In genomic region chr15:101162701-101163483, GRCh38 we compare ENCODE assay signal across 15 cellular contexts.
DNase-seq lines count a peak whose midpoint lies in the region; ATAC-seq and TF ChIP-seq lines count a peak whose summit lies in the region.
"Had no signal": no experiment of that assay in that cellular context is flagged by ENCODE, and none has a peak within 500 bp of the region (broad histone marks: within the 10 kb centered on the region; RNA-seq: fewer than 3 reads in every experiment).

No MANE protein-coding gene starts in this region.

- H3K27ac ChIP-seq in osteoblast (ENCODE audit: low read depth, low read length): no peak overlapping the region
- H3K27ac ChIP-seq: ovary, SJSA1, WERI-Rb-1 had no signal

- intact Hi-C loops in Right ventricle myocardium superior (cut with DNase I): no loop called here
- intact Hi-C loops in mucosa of descending colon (cut with DNase I, micrococcal nuclease): no loop called here

- H3K4me1 ChIP-seq in osteoblast (ENCODE audit: insufficient read depth, low read length) (peaks cover 19% of the 10 kb centered on the region), mucosa of descending colon (ENCODE audit: low read depth) (peaks cover 6% of the 10 kb centered on the region)

- H3K27me3 ChIP-seq in osteoblast (ENCODE audit: insufficient read depth, low read length): no peaks in the 10 kb centered on the region
- H3K27me3 ChIP-seq: ovary, SJSA1 had no signal

- H3K9me3 ChIP-seq in osteoblast (ENCODE audit: low read depth, low read length) (peaks cover 13% of the 10 kb centered on the region), mucosa of descending colon (peaks cover 31% of the 10 kb centered on the region)

- no peaks in the 10 kb centered on the region for H4K20me1 ChIP-seq in osteoblast (ENCODE audit: insufficient read depth, low read length)

- H3K36me3 ChIP-seq in osteoblast (ENCODE audit: insufficient read depth, low read length) (no peaks in the 10 kb centered on the region), mucosa of descending colon (ENCODE audit: low read depth) (no peaks in the 10 kb centered on the region)
- H3K36me3 ChIP-seq: ovary, SJSA1, WERI-Rb-1 had no signal

- H3K4me2 ChIP-seq in osteoblast (ENCODE audit: insufficient read depth, low read length): no peak overlapping the region

- ATAC-seq in Right ventricle myocardium superior (ENCODE audit: poor library complexity): peak; percentile 92
- ATAC-seq in mucosa of descending colon: no peak
- ATAC-seq: effector memory CD8-positive, alpha-beta T cell had no signal

- H3K79me2 ChIP-seq in osteoblast (ENCODE audit: insufficient read depth, low read length): no peaks in the 10 kb centered on the region

- no peak overlapping the region for H3K4me3 ChIP-seq in osteoblast (ENCODE audit: insufficient read depth, low read length)
- H3K4me3 ChIP-seq in mucosa of descending colon: no peak overlapping the region
- H3K4me3 ChIP-seq: ovary, SJSA1 had no signal

- TF ChIP-seq CTCF in osteoblast (IDR thresholded peaks at IDR 0.05; ENCODE audit: extremely low read depth, low read depth, low read length): no peak
- no peak for TF ChIP-seq CTCF in mucosa of descending colon (IDR thresholded peaks at IDR 0.05)

- POLR2A ChIA-PET in HEK293T (lab: Yijun Ruan, JAX): no interaction called here

- CTCF ChIA-PET in HEK293T (lab: Yijun Ruan, JAX): no interaction called here

- DNase-seq in DMS 273 (lab: John Stamatoyannopoulos, UW; ENCODE audit: unreplicated experiment): peak; percentile 86
- DNase-seq in NCI-H524 treated with DMSO at 0.1 percent for 48 hours (lab: John Stamatoyannopoulos, UW): peak; percentile 68
- peak; percentile 90 for DNase-seq in Right ventricle myocardium superior
- DNase-seq in osteoblast (ENCODE audit: insufficient read length, low spot score, missing footprints): peak; percentile 55
- no peak for DNase-seq in activated T-cell treated with anti-CD3 and anti-CD28 coated beads for 4 hours
- DNase-seq in stimulated activated CD4-positive, alpha-beta T cell treated with anti-CD3 and anti-CD28 coated beads, Interleukin-2, amount 100 ng/mL, for 48 hours: no peak
- no peak for DNase-seq in mucosa of descending colon
- DNase-seq in HEK293T (ENCODE audit: extremely low spot score): no peak
- DNase-seq: activated CD8-positive, alpha-beta memory T cell treated with anti-CD3 and anti-CD28 coated beads, Interleukin-2, amount 50 U/mL, for 4 hours; effector memory CD8-positive, alpha-beta T cell; Karpas-422; stimulated activated CD4-positive, alpha-beta T cell treated with anti-CD3 and anti-CD28 coated beads, Interleukin-1b, Interleukin-23, amount 100 ng/mL, for 48 hours; WERI-Rb-1 had no signal

- H2AFZ ChIP-seq in osteoblast (ENCODE audit: low read length): no peak overlapping the region

TF ChIP-seq in HEK293T, 16 proteins besides CTCF, POLR2A, EP300 and RAD21:
- TF ChIP-seq ZNF384 (IDR thresholded peaks at IDR 0.05) (no peak), NFRKB (IDR thresholded peaks at IDR 0.05) (no peak), CTBP1 (IDR thresholded peaks at IDR 0.05; ENCODE audit: borderline replicate concordance) (no peak), TARDBP (IDR thresholded peaks at IDR 0.05) (no peak), FOXK2 (IDR thresholded peaks at IDR 0.05) (no peak), ELF4 (IDR thresholded peaks at IDR 0.05) (no peak), PKNOX1 (IDR thresholded peaks at IDR 0.05) (no peak), LEF1 (IDR thresholded peaks at IDR 0.05; ENCODE audit: borderline replicate concordance) (no peak), HDGF (IDR thresholded peaks at IDR 0.05; ENCODE audit: borderline replicate concordance) (no peak), FOXM1 (IDR thresholded peaks at IDR 0.05; ENCODE audit: borderline replicate concordance) (no peak), ARNT (IDR thresholded peaks at IDR 0.05) (no peak), L3MBTL2 (conservative IDR thresholded peaks at IDR 0.05) (no peak), SUZ12 (IDR thresholded peaks at IDR 0.05) (no peak), SP1 (IDR thresholded peaks at IDR 0.05) (no peak), BHLHE40 (IDR thresholded peaks at IDR 0.05; ENCODE audit: borderline replicate concordance) (no peak), FOXA1 (IDR thresholded peaks at IDR 0.05) (no peak)

Comparison
In these comparisons a context has a peak if more than half of its experiments do, and no peak if none do; other contexts are left out.
1. DNase-seq: peak in DMS 273 (single experiment), NCI-H524 treated with DMSO at 0.1 percent for 48 hours (single experiment), Right ventricle myocardium superior (single experiment) and osteoblast (single experiment); none in activated T-cell treated with anti-CD3 and anti-CD28 coated beads for 4 hours (single experiment), stimulated activated CD4-positive, alpha-beta T cell treated with anti-CD3 and anti-CD28 coated beads, Interleukin-2, amount 100 ng/mL, for 48 hours (0 of 2), mucosa of descending colon (0 of 3) and HEK293T (single experiment).